ENCODE assay signal across 23 cellular contexts in genomic region chr7:111508387-111508786, GRCh38. TPM values are rescaled to one million over a fixed set of nuclear protein-coding genes. Genes with fewer than 3 reads are reported as not detected.
DNase-seq lines count a peak whose midpoint lies in the region; ATAC-seq, FAIRE-seq and TF ChIP-seq lines count a peak whose summit lies in the region.
"Had no signal": no experiment of that assay in that cellular context is flagged by ENCODE, and none has a peak within 500 bp of the region (broad histone marks: within the 10 kb centered on the region; RNA-seq: fewer than 3 reads in every experiment).

No MANE protein-coding gene starts in this region.

- H3K4me3 Mint-ChIP-seq in memory B cell (no peak overlapping the region), CD14-positive monocyte (no peak overlapping the region)
- H3K4me3 Mint-ChIP-seq: activated CD8-positive, alpha-beta T cell treated with anti-CD3 and anti-CD28 coated beads for 36 hours; activated naive CD8-positive, alpha-beta T cell treated with anti-CD3 and anti-CD28 coated beads, Interleukin-2, amount 10 ng/mL, durations not matched to agents 7 days and 5 days; CD4-positive, alpha-beta memory T cell; neural crest cell; stimulated activated naive CD8-positive, alpha-beta T cell treated with anti-CD3 and anti-CD28 coated beads, Interleukin-15, Interleukin-2, amounts not matched to agents 100 ng/mL and 50 ng/mL, for 24 hours had no signal

- FAIRE-seq in H54 (lab: Jason Lieb, UNC): peak; percentile 38
- FAIRE-seq: astrocyte, endothelial cell of umbilical vein had no signal

- H3K4me1 Mint-ChIP-seq in memory B cell (peaks cover 11% of the 10 kb centered on the region), CD14-positive monocyte (no peaks in the 10 kb centered on the region)
- H3K4me1 Mint-ChIP-seq: activated naive CD8-positive, alpha-beta T cell treated with anti-CD3 and anti-CD28 coated beads, Interleukin-2, amount 10 ng/mL, durations not matched to agents 7 days and 5 days; neural crest cell had no signal

- TF ChIP-seq CTCF in omental fat pad (IDR thresholded peaks at IDR 0.05) (no peak), CD14-positive monocyte (IDR thresholded peaks at IDR 0.05) (no peak)

- H3K27ac Mint-ChIP-seq in memory B cell (no peak overlapping the region), CD14-positive monocyte (no peak overlapping the region)
- H3K27ac Mint-ChIP-seq: activated CD8-positive, alpha-beta T cell treated with anti-CD3 and anti-CD28 coated beads for 36 hours; activated naive CD8-positive, alpha-beta T cell treated with anti-CD3 and anti-CD28 coated beads, Interleukin-2, amount 10 ng/mL, durations not matched to agents 7 days and 5 days; CD4-positive, alpha-beta memory T cell; stimulated activated naive CD8-positive, alpha-beta T cell treated with anti-CD3 and anti-CD28 coated beads, Interleukin-15, Interleukin-2, amounts not matched to agents 100 ng/mL and 50 ng/mL, for 24 hours had no signal

- ATAC-seq in GM18861 (IDR thresholded peaks at IDR 0.05; ENCODE audit: unreplicated experiment): peak; percentile 52
- peak; percentile 94 for ATAC-seq in HG03442 (IDR thresholded peaks at IDR 0.05; ENCODE audit: unreplicated experiment)
- peak; percentile 85 for ATAC-seq in memory B cell (ENCODE audit: low read depth)
- no peak for ATAC-seq in omental fat pad (ENCODE audit: low FRiP score)
- ATAC-seq: activated CD8-positive, alpha-beta T cell treated with anti-CD3 and anti-CD28 coated beads for 36 hours; right cardiac atrium had no signal

- TF ChIP-seq POLR2A in H54 (IDR thresholded peaks at IDR 0.05; ENCODE audit: low read depth, low read length): no peak

- H3K9me3 Mint-ChIP-seq in memory B cell: no peaks in the 10 kb centered on the region
- peaks cover 2 to 7% (median 4%) of the 10 kb centered on the region in 7 donors for H3K9me3 Mint-ChIP-seq in CD14-positive monocyte

- DNase-seq in H54 (ENCODE audit: insufficient read length, low spot score) (no peak), memory B cell (ENCODE audit: low spot score in 2 of 2) (no peak), omental fat pad (ENCODE audit: low spot score) (no peak), CD14-positive monocyte (ENCODE audit: low spot score) (no peak), NOMO-1 (lab: John Stamatoyannopoulos, UW; ENCODE audit: unreplicated experiment in 2 of 2) (no peak)
- no peak for DNase-seq in effector CD4-positive, alpha-beta T cell
- DNase-seq: activated CD4-positive, CD25-positive, alpha-beta regulatory T cell treated with anti-CD3 and anti-CD28 coated beads, Interleukin-2, amount 50 U/mL, for 72 hours; activated CD8-positive, alpha-beta T cell treated with anti-CD3 and anti-CD28 coated beads for 36 hours; activated naive CD8-positive, alpha-beta T cell treated with anti-CD3 and anti-CD28 coated beads, Interleukin-2, amount 10 ng/mL, durations not matched to agents 7 days and 5 days; CD4-positive, alpha-beta memory T cell; central memory CD4-positive, alpha-beta T cell; glutamatergic neuron; kidney glomerular epithelial cell; NCI-H1417; NCI-H446 treated with DMSO at 0.1 percent for 48 hours; right cardiac atrium; SHP77 treated with DMSO at 0.1 percent for 48 hours had no signal

- intact Hi-C loops in CD14-positive monocyte (cut with micrococcal nuclease): no loop called here

- H3K27me3 Mint-ChIP-seq in memory B cell (no peaks in the 10 kb centered on the region), CD14-positive monocyte (ENCODE audit: low read depth in 3 of 3) (no peaks in the 10 kb centered on the region)
- H3K27me3 Mint-ChIP-seq: activated CD8-positive, alpha-beta T cell treated with anti-CD3 and anti-CD28 coated beads for 36 hours; activated naive CD8-positive, alpha-beta T cell treated with anti-CD3 and anti-CD28 coated beads, Interleukin-2, amount 10 ng/mL, durations not matched to agents 7 days and 5 days; CD4-positive, alpha-beta memory T cell; stimulated activated naive CD8-positive, alpha-beta T cell treated with anti-CD3 and anti-CD28 coated beads, Interleukin-15, Interleukin-2, amounts not matched to agents 100 ng/mL and 50 ng/mL, for 24 hours had no signal

- peaks cover 19% of the 10 kb centered on the region for H3K36me3 Mint-ChIP-seq in memory B cell
- no peaks in the 10 kb centered on the region for H3K36me3 Mint-ChIP-seq in CD14-positive monocyte

RNA-seq across cellular contexts. Expression of gene IMMP2L, which starts 53.9 kb away (rescaled TPM):
- 10 to 100 TPM; 12.4 to 31.7 (median 22.8) TPM for total RNA-seq in omental fat pad
- 1 to 10 TPM; 6.2 to 6.4 TPM for polyA plus RNA-seq in CD14-positive monocyte
